Comparison of ENCODE assay signal across 29 cellular contexts in the genomic region with DNA sequence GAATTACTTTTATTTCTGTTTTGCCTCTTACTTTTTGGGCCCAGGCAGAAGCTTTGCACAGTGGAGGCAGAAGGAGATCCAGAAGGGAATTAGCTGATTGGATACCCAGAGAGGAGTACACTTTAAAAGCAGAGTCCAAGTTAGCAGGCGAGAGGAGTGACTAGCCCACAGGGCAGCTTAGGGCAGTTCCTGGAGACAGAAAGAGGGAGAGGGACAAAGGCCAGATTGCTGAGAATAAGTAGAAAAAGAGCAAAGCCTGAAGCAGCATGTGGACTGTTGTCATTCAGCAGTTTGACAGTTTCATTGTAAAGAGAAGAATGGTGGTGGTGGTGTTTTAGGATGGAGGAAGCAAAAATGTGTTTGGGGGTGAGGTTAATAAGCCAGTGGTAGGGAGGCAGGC.
"Had no signal": no experiment of that assay in that cellular context is flagged by ENCODE, and none has a peak within 500 bp of the region (broad histone marks: within the 10 kb centered on the region; RNA-seq: fewer than 3 reads in every experiment).

No MANE protein-coding gene starts in this region.

- H3K36me3 Mint-ChIP-seq: WTC11 had no signal

- H3K4me3 Mint-ChIP-seq: activated CD8-positive, alpha-beta T cell treated with anti-CD3 and anti-CD28 coated beads for 36 hours; activated naive CD8-positive, alpha-beta T cell; activated T-cell treated with anti-CD3 and anti-CD28 coated beads, Interleukin-2, amount 50 U/mL, for 4 hours; activated T-helper 17 cell treated with anti-CD3 and anti-CD28 coated beads, Interleukin-2, amount 50 U/mL, for 72 hours; central memory CD8-positive, alpha-beta T cell; effector memory CD8-positive, alpha-beta T cell; WTC11 had no signal

- ATAC-seq: activated CD4-positive, CD25-positive, alpha-beta regulatory T cell treated with anti-CD3 and anti-CD28 coated beads, Interleukin-2, amount 50 U/mL, for 24 hours; activated CD8-positive, alpha-beta T cell treated with anti-CD3 and anti-CD28 coated beads for 36 hours; activated T-cell treated with anti-CD3 and anti-CD28 coated beads, Interleukin-2, amount 50 U/mL, for 4 hours; activated T-helper 17 cell treated with anti-CD3 and anti-CD28 coated beads, Interleukin-2, amount 50 U/mL, for 72 hours; effector memory CD8-positive, alpha-beta T cell; gastroesophageal sphincter; WTC11 had no signal

- H3K9me3 Mint-ChIP-seq: activated CD8-positive, alpha-beta T cell treated with anti-CD3 and anti-CD28 coated beads for 36 hours; activated T-cell treated with anti-CD3 and anti-CD28 coated beads, Interleukin-2, amount 50 U/mL, for 4 hours; activated T-helper 17 cell treated with anti-CD3 and anti-CD28 coated beads, Interleukin-2, amount 50 U/mL, for 72 hours; central memory CD8-positive, alpha-beta T cell; effector memory CD8-positive, alpha-beta T cell; WTC11 had no signal

- H3K27me3 Mint-ChIP-seq: activated CD8-positive, alpha-beta T cell treated with anti-CD3 and anti-CD28 coated beads for 36 hours; activated naive CD8-positive, alpha-beta T cell; activated T-helper 17 cell treated with anti-CD3 and anti-CD28 coated beads, Interleukin-2, amount 50 U/mL, for 72 hours; effector memory CD8-positive, alpha-beta T cell had no signal

- H3K36me3 ChIP-seq: brain microvascular endothelial cell, esophagus squamous epithelium, gastroesophageal sphincter had no signal

- H3K4me3 ChIP-seq: esophagus squamous epithelium, gastroesophageal sphincter had no signal

- H3K27ac Mint-ChIP-seq: activated CD8-positive, alpha-beta T cell treated with anti-CD3 and anti-CD28 coated beads for 36 hours; activated naive CD8-positive, alpha-beta T cell; activated T-helper 17 cell treated with anti-CD3 and anti-CD28 coated beads, Interleukin-2, amount 50 U/mL, for 72 hours; effector memory CD8-positive, alpha-beta T cell; WTC11 had no signal

- H3K27ac ChIP-seq: brain microvascular endothelial cell, epithelial cell of prostate, esophagus squamous epithelium, gastroesophageal sphincter, VCaP had no signal

- H3K27me3 ChIP-seq: brain microvascular endothelial cell, esophagus squamous epithelium, gastroesophageal sphincter had no signal

- DNase-seq: activated CD4-positive, alpha-beta T cell treated with anti-CD3 and anti-CD28 coated beads for 48 hours; activated CD4-positive, alpha-beta T cell treated with anti-CD3 and anti-CD28 coated beads, Interleukin-2, amount 50 U/mL, for 1 hour; activated CD4-positive, alpha-beta T cell treated with anti-CD3 and anti-CD28 coated beads, Interleukin-2, amount 50 U/mL, for 48 hours; activated CD8-positive, alpha-beta memory T cell treated with anti-CD3 and anti-CD28 coated beads for 24 hours; activated CD8-positive, alpha-beta T cell treated with anti-CD3 and anti-CD28 coated beads for 36 hours; activated effector memory CD4-positive, alpha-beta T cell treated with Interleukin-2 at 50 U/mL for 16 hours; activated gamma-delta T cell treated with Interleukin-2 at 50 U/mL for 16 hours; activated naive CD4-positive, alpha-beta T cell treated with anti-CD3 and anti-CD28 coated beads, Interleukin-2, amount 50 U/mL, for 16 hours; activated naive CD4-positive, alpha-beta T cell treated with Interleukin-2 at 50 U/mL for 16 hours; activated T-cell treated with anti-CD3 and anti-CD28 coated beads, Interleukin-2, amount 50 U/mL, for 4 hours; amniotic stem cell; anterior cingulate cortex; brain microvascular endothelial cell; cortex of kidney; dermis blood vessel endothelial cell; effector CD4-positive, alpha-beta T cell; effector memory CD8-positive, alpha-beta T cell; esophagus squamous epithelium; foreskin melanocyte; head of caudate nucleus; T-helper 2 cell had no signal
